Comparison of ENCODE assay signal across 12 cellular contexts in the genomic region with DNA sequence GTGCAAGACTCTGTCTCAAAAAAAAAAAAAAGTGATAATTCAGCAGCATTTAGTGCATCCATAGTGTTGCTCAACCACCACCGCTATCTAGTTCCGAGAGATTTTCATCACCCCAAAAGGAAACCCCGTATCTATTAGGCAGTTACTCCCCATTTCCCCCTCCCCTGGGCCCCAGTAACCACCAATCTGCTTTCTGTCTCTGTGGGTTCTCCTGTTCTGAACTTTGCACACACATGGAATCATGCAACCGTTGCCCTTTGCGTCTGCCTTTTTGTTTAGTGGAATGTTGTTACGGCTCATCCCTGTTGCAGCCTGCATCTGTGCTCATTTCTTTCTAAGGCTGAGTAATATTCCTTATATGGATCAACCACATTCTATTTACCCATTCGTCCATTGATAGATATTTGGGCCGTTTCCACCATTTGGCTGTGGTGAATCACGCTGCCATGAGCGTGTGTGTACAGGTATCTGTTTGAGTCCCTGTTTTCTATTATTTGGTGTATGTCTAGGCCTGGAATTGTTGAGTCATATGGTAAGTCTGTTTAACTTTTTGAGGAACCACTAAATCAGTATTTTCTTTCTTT. TPM values are rescaled to one million over a fixed set of nuclear protein-coding genes. Genes with fewer than 3 reads are reported as not detected.
A peak's percentile ranks its signal among the peaks of the same experiment; 100 is the strongest.
DNase-seq lines count a peak whose midpoint lies in the region; ATAC-seq and TF ChIP-seq lines count a peak whose summit lies in the region.
"Had no signal": no experiment of that assay in that cellular context is flagged by ENCODE, and none has a peak within 500 bp of the region (broad histone marks: within the 10 kb centered on the region; RNA-seq: fewer than 3 reads in every experiment).

No MANE protein-coding gene starts in this region.

- CTCF ChIA-PET in AG04450 (lab: Charles Lee): no interaction called here

- ATAC-seq in GM18499 (IDR thresholded peaks at IDR 0.05; ENCODE audit: insufficient read depth, unreplicated experiment): peak; percentile 44
- no peak for ATAC-seq in HG02981 (IDR thresholded peaks at IDR 0.05; ENCODE audit: unreplicated experiment)

- DNase-seq in AG04450 (ENCODE audit: low read depth, low spot score) (peak; percentile 80), NB4 (ENCODE audit: low read depth) (peak; percentile 46), erythroblast (lab: John Stamatoyannopoulos, UW) (peak; percentile 60 to 69), hypothalamus (lab: John Stamatoyannopoulos, UW) (no peak), NCI-H1436 (lab: John Stamatoyannopoulos, UW) (no peak), Peyer's patch (no peak)
- DNase-seq: cerebellar nuclear complex, COR-L47 had no signal

- TF ChIP-seq CTCF in AG04450 (IDR thresholded peaks at IDR 0.05; ENCODE audit: low read depth, low read length) (no peak), NB4 (IDR thresholded peaks at IDR 0.05; ENCODE audit: low read depth, low read length) (no peak), Peyer's patch (IDR thresholded peaks at IDR 0.05) (no peak)

- H3K9me3 ChIP-seq in AG04450 (ENCODE audit: control insufficient read depth, insufficient read depth, low read length) (peaks cover 3% of the 10 kb centered on the region; the same call in 1 of the 2 replicates), Peyer's patch (no peaks in the 10 kb centered on the region)

- H3K27me3 ChIP-seq in AG04450 (ENCODE audit: control insufficient read depth, insufficient read depth, low read length) (no peaks in the 10 kb centered on the region), Peyer's patch (no peaks in the 10 kb centered on the region)

- H3K4me3 ChIP-seq in AG04450 (ENCODE audit: low read depth, low read length) (no peak overlapping the region), NB4 (ENCODE audit: low read depth, low read length) (no peak overlapping the region), Peyer's patch (no peak overlapping the region)

- TF ChIP-seq POLR2A in NB4 (IDR thresholded peaks at IDR 0.05; ENCODE audit: extremely low read depth, insufficient read length): no peak
- TF ChIP-seq POLR2A in erythroblast (IDR thresholded peaks at IDR 0.05; ENCODE audit: low read length): no peak
- no peak for TF ChIP-seq POLR2A in Peyer's patch (IDR thresholded peaks at IDR 0.05)

- peak overlapping the region; percentile 57 for H3K27ac ChIP-seq in AG04450 (ENCODE audit: low read depth, low read length)
- H3K27ac ChIP-seq in Peyer's patch: peak overlapping the region in 1 of 4 donors; percentile 19
- H3K27ac ChIP-seq: VCaP had no signal

- POLR2A ChIA-PET in AG04450 (lab: Yijun Ruan, JAX): no interaction called here

- H3K36me3 ChIP-seq in Peyer's patch: no peaks in the 10 kb centered on the region

- peaks cover 0 to 7% (median 0%) of the 10 kb centered on the region in 4 donors for H3K4me1 ChIP-seq in Peyer's patch

RNA-seq across cellular contexts. Expression of gene SYNGR2, which starts 8.7 kb away (rescaled TPM):
- 26.7 and 38.6 TPM in 2 replicates for polyA plus RNA-seq in AG04450 (2011; rRNA removed)
- polyA minus RNA-seq in AG04450 (2011; rRNA and poly(A)+ RNA removed): 27.0 and 44.5 TPM in 2 replicates
- total RNA-seq in Peyer's patch: 10 to 100 TPM; 51.2 to 87.2 (median 77.3) TPM

RNA-seq across cellular contexts. Expression of gene C17orf99, which starts 13.5 kb away (rescaled TPM):
- polyA plus RNA-seq in AG04450 (2011; rRNA removed): not detected in 2 replicates
- polyA minus RNA-seq in AG04450 (2011; rRNA and poly(A)+ RNA removed): not detected in 2 replicates
- 1 to 10 TPM in 1 of 4 donors, not detected in 3; 1.6 TPM for total RNA-seq in Peyer's patch
- total RNA-seq: posterior vena cava had no signal

RNA-seq across cellular contexts. Expression of gene TK1, which starts 27.2 kb away (rescaled TPM):
- 27.1 and 31.4 TPM in 2 replicates for polyA plus RNA-seq in AG04450 (2011; rRNA removed)
- polyA minus RNA-seq in AG04450 (2011; rRNA and poly(A)+ RNA removed): 22.8 and 35.1 TPM in 2 replicates
- total RNA-seq in Peyer's patch: 10 to 100 TPM in 2 of 4 donors, 1 to 10 TPM in 2; 6.2 to 46.2 (median 10.1) TPM

RNA-seq across cellular contexts. Expression of gene AFMID, which starts 27.5 kb away (rescaled TPM):
- 26.2 and 30.2 TPM in 2 replicates for polyA plus RNA-seq in AG04450 (2011; rRNA removed)
- polyA minus RNA-seq in AG04450 (2011; rRNA and poly(A)+ RNA removed): 28.3 and 40.6 TPM in 2 replicates
- total RNA-seq in Peyer's patch: 10 to 100 TPM; 28.2 to 98.2 (median 51.7) TPM

RNA-seq across cellular contexts. Expression of gene TMC8, which starts 29.1 kb away (rescaled TPM):
- polyA plus RNA-seq in AG04450 (2011; rRNA removed): not detected in 2 replicates
- polyA minus RNA-seq in AG04450 (2011; rRNA and poly(A)+ RNA removed): not detected in 2 replicates
- 10 to 100 TPM in 3 of 4 donors, 1 to 10 TPM in 1; 10.0 to 66.8 (median 22.5) TPM for total RNA-seq in Peyer's patch

Comparison
In these comparisons a context has a peak if more than half of its experiments do, and no peak if none do; other contexts are left out.
1. DNase-seq: peak in AG04450 (single experiment), NB4 (single experiment) and erythroblast (2 of 2); none in hypothalamus (0 of 51), NCI-H1436 (single experiment) and Peyer's patch (0 of 3).